ENCODE assay signal across 13 cellular contexts in the genomic region with DNA sequence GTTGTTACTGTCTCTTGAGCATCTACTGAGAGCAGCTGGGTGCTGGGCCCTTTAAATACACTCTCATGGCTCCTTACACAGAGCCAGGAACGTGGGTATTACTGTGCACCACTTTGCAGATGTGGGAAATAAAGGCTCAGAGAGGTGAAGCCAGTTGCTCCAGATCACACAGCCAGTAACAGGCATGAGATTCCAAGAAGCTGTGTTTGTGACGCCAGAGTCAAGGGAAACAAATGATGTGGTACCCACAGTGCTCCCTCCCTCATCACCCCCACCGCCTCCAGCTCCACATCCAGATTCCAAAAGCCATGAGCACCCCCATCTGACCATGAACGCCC. TPM values are rescaled to one million over a fixed set of nuclear protein-coding genes. Genes with fewer than 3 reads are reported as not detected.
DNase-seq lines count a peak whose midpoint lies in the region; TF ChIP-seq lines count a peak whose summit lies in the region.
"Had no signal": no experiment of that assay in that cellular context is flagged by ENCODE, and none has a peak within 500 bp of the region (broad histone marks: within the 10 kb centered on the region; RNA-seq: fewer than 3 reads in every experiment).

No MANE protein-coding gene starts in this region.

- in situ Hi-C loops in ACHN (cut with HindIII; ENCODE audit: low pct_ligation_motif_present, low pct_unique_long_range_greater_than_20kb, low sequenced_read_pairs) = no loop called here

- TF ChIP-seq CTCF in Loucy (conservative IDR thresholded peaks at IDR 0.05; ENCODE audit: low read length) (no peak), endothelial cell (IDR thresholded peaks at IDR 0.05; ENCODE audit: unreplicated experiment) (no peak), nephron (IDR thresholded peaks at IDR 0.05; ENCODE audit: unreplicated experiment in 3 of 3) (no peak)

- H3K27me3 ChIP-seq in CD8-positive, alpha-beta memory T cell (ENCODE audit: insufficient read depth, low read length, poor library complexity, severe bottlenecking) = peaks cover 4% of the 10 kb centered on the region
- no peaks in the 10 kb centered on the region for H3K27me3 ChIP-seq in Loucy (ENCODE audit: insufficient read depth, low read length, poor library complexity, severe bottlenecking)
- H3K27me3 ChIP-seq: BLaER1, pancreas had no signal

- H2AFZ ChIP-seq in Loucy (ENCODE audit: low read length) = no peak overlapping the region

- CTCF ChIA-PET in CD8-positive, alpha-beta memory T cell (lab: Charles Lee) = no interaction called here

- H3K4me1 Mint-ChIP-seq in CD8-positive, alpha-beta memory T cell = peaks cover 30 to 38% (median 34%) of the 10 kb centered on the region in 3 donors
- H3K4me1 Mint-ChIP-seq in endothelial cell (ENCODE audit: unreplicated experiment) (peaks cover 23% of the 10 kb centered on the region), nephron (peaks cover 46% of the 10 kb centered on the region)

- POLR2A ChIA-PET in CD8-positive, alpha-beta memory T cell (lab: Charles Lee) = no interaction called here

- peak overlapping the region; percentile 96 for H3K4me2 ChIP-seq in Loucy (ENCODE audit: low read depth, low read length, poor library complexity, severe bottlenecking)

- no peak for DNase-seq in CD8-positive, alpha-beta memory T cell
- DNase-seq in endothelial cell (ENCODE audit: low spot score) (no peak), H4 (ENCODE audit: low spot score) (no peak), ACHN (no peak), dedifferentiated amniotic fluid mesenchymal stem cell (ENCODE audit: extremely low spot score) (no peak)
- DNase-seq: effector CD4-positive, alpha-beta T cell; T-helper 1 cell had no signal

- H3K9me3 Mint-ChIP-seq in CD8-positive, alpha-beta memory T cell = no peaks in the 10 kb centered on the region
- H3K9me3 Mint-ChIP-seq in endothelial cell (ENCODE audit: unreplicated experiment) = no peaks in the 10 kb centered on the region
- no peaks in the 10 kb centered on the region for H3K9me3 Mint-ChIP-seq in nephron

- peaks cover 9% of the 10 kb centered on the region for H4K20me1 ChIP-seq in Loucy (ENCODE audit: insufficient read depth, low read length, poor library complexity, severe bottlenecking)
- H4K20me1 ChIP-seq: BLaER1 had no signal

- H3K4me1 ChIP-seq in CD8-positive, alpha-beta memory T cell (ENCODE audit: insufficient read depth, low read length) = peaks cover 22% of the 10 kb centered on the region
- peaks cover 56% of the 10 kb centered on the region for H3K4me1 ChIP-seq in Loucy (ENCODE audit: insufficient read depth, low read length, poor library complexity, severe bottlenecking)

- no peak overlapping the region for H3K27ac ChIP-seq in CD8-positive, alpha-beta memory T cell (ENCODE audit: low read depth, low read length)
- H3K27ac ChIP-seq: BLaER1, pancreas had no signal

- peaks cover 3 to 7% of the 10 kb centered on the region in 2 donors for H3K27me3 Mint-ChIP-seq in CD8-positive, alpha-beta memory T cell
- H3K27me3 Mint-ChIP-seq in endothelial cell (ENCODE audit: unreplicated experiment) (peaks cover 19% of the 10 kb centered on the region), nephron (ENCODE audit: low read depth) (peaks cover 54% of the 10 kb centered on the region)

- peaks cover 6% of the 10 kb centered on the region; the same call in 1 of the 2 replicates for H3F3A ChIP-seq in Loucy (ENCODE audit: low read depth)

- H3K9me3 ChIP-seq in CD8-positive, alpha-beta memory T cell (ENCODE audit: low read length) = no peaks in the 10 kb centered on the region
- H3K9me3 ChIP-seq in Loucy (ENCODE audit: insufficient read depth, low read depth, low read length) = no peaks in the 10 kb centered on the region
- H3K9me3 ChIP-seq: BLaER1, pancreas, stomach had no signal

- no peak overlapping the region for H3K4me3 ChIP-seq in CD8-positive, alpha-beta memory T cell (ENCODE audit: low read length)
- H3K4me3 ChIP-seq in Loucy (ENCODE audit: low read length, poor library complexity, severe bottlenecking) = no peak overlapping the region
- H3K4me3 ChIP-seq: lung had no signal

- H3K36me3 ChIP-seq in CD8-positive, alpha-beta memory T cell (ENCODE audit: insufficient read depth, low read length) = no peaks in the 10 kb centered on the region
- no peaks in the 10 kb centered on the region for H3K36me3 ChIP-seq in Loucy (ENCODE audit: insufficient read depth, low read length)
- H3K36me3 ChIP-seq: BLaER1, pancreas, stomach had no signal

- H3K9ac ChIP-seq in Loucy (ENCODE audit: low read depth, low read length, poor library complexity, severe bottlenecking) = no peak overlapping the region

- peaks cover 0 to 7% (median 2%) of the 10 kb centered on the region in 3 donors for H3K36me3 Mint-ChIP-seq in CD8-positive, alpha-beta memory T cell
- H3K36me3 Mint-ChIP-seq in endothelial cell (ENCODE audit: low read depth, unreplicated experiment) = peaks cover 9% of the 10 kb centered on the region
- H3K36me3 Mint-ChIP-seq in nephron (ENCODE audit: low read depth) = peaks cover 2% of the 10 kb centered on the region

- H3K27ac Mint-ChIP-seq in CD8-positive, alpha-beta memory T cell = peak overlapping the region in 5 of 8 donors; percentile 24 to 96 (median 47)
- H3K27ac Mint-ChIP-seq in endothelial cell (ENCODE audit: unreplicated experiment) = no peak overlapping the region
- peak overlapping the region; percentile 76 to 98 (median 98) for H3K27ac Mint-ChIP-seq in nephron

- H3K79me2 ChIP-seq in Loucy (ENCODE audit: insufficient read depth, low read length) = peaks cover 42% of the 10 kb centered on the region

- H3K4me3 Mint-ChIP-seq in CD8-positive, alpha-beta memory T cell = peak overlapping the region; percentile 48 to 93 (median 90)
- H3K4me3 Mint-ChIP-seq in endothelial cell (ENCODE audit: unreplicated experiment) (peak overlapping the region; percentile 47), nephron (peak overlapping the region; percentile 94 to 97 (median 95))

- no peaks in the 10 kb centered on the region for H3K9me2 ChIP-seq in Loucy (replicated peaks; ENCODE audit: low read depth, low read length)

RNA-seq across cellular contexts. Expression of gene PRDM11, which starts 1.4 kb away (rescaled TPM):
- 1 to 10 TPM; 5.6 to 7.7 TPM for total RNA-seq in CD8-positive, alpha-beta memory T cell
- 3.1 TPM for polyA plus RNA-seq in CD8-positive, alpha-beta memory T cell
- 16.0 TPM for total RNA-seq in endothelial cell (ENCODE audit: unreplicated experiment)
- total RNA-seq in H4 (2014; rRNA removed; shearing (Covaris generic)) = 6.7 and 13.1 TPM in 2 replicates
